14 cellular contexts compared by ENCODE assay signal in the genomic region with DNA sequence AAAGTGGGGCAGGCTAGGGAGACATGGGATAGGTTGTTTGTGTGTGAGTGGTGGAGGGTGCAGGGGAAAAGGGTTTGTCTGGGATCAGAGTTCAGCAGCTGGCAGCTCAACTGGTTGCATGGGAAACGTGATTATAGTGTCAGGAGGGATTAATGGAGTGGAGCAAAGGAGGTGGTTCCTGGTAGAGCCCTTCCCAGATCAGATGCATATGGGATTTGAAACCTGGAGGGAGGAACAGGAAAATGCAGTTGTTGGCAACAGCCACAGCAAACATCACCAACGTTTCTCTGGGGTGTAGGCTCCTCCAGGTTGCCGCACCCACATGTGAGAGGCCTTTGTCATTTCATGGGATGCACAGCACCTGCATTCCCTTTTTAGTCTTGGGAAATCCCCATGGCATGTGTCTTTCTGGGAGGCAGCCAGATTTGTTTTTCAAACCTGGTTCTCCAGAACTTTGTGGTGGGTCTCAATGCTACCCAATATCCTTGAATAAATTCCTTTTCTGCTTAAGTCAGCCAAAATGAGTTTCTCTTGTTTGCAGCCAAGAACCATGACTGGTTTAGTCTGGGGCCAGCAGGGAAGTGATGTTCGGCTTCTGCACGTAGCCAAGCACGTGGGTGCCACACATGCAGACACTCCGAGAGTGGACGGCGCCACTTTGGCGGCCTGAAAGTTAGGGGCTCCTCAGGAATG.
A peak's percentile ranks its signal among the peaks of the same experiment; 100 is the strongest.
DNase-seq lines count a peak whose midpoint lies in the region; ATAC-seq and TF ChIP-seq lines count a peak whose summit lies in the region.
"Had no signal": no experiment of that assay in that cellular context is flagged by ENCODE, and none has a peak within 500 bp of the region (broad histone marks: within the 10 kb centered on the region; RNA-seq: fewer than 3 reads in every experiment).

No MANE protein-coding gene starts in this region.

- H3K36me3 Mint-ChIP-seq in neural progenitor cell = no peaks in the 10 kb centered on the region
- H3K36me3 Mint-ChIP-seq in effector memory CD8-positive, alpha-beta T cell (ENCODE audit: insufficient read depth) = no peaks in the 10 kb centered on the region
- no peaks in the 10 kb centered on the region for H3K36me3 Mint-ChIP-seq in activated naive CD8-positive, alpha-beta T cell treated with anti-CD3 and anti-CD28 coated beads, Interleukin-2, amount 50 U/mL, for 24 hours (ENCODE audit: low read depth)
- H3K36me3 Mint-ChIP-seq: activated naive CD8-positive, alpha-beta T cell; naive thymus-derived CD4-positive, alpha-beta T cell had no signal

- H3K27me3 ChIP-seq in duodenal mucosa (ENCODE audit: control insufficient read depth in 1 of 2, insufficient read depth in 2 of 2, low read length in 2 of 2) (no peaks in the 10 kb centered on the region), neural progenitor cell (no peaks in the 10 kb centered on the region)

- H4K20me1 ChIP-seq in neural progenitor cell (ENCODE audit: low read depth) = no peaks in the 10 kb centered on the region

- peak overlapping the region; percentile 7 for H3K27ac ChIP-seq in duodenal mucosa (ENCODE audit: low read depth, low read length)
- H3K27ac ChIP-seq in neural progenitor cell = no peak overlapping the region

- TF ChIP-seq CTCF in neural progenitor cell (IDR thresholded peaks at IDR 0.05) = no peak

- H3K4me2 ChIP-seq in neural progenitor cell = no peak overlapping the region

- H3K36me3 ChIP-seq in duodenal mucosa (ENCODE audit: control insufficient read depth in 1 of 2, insufficient read depth in 2 of 2, low read length in 2 of 2) (no peaks in the 10 kb centered on the region), neural progenitor cell (no peaks in the 10 kb centered on the region)

- peaks cover 23% of the 10 kb centered on the region for H3K4me1 Mint-ChIP-seq in neural progenitor cell
- no peaks in the 10 kb centered on the region for H3K4me1 Mint-ChIP-seq in effector memory CD8-positive, alpha-beta T cell (ENCODE audit: low read depth in 2 of 2)
- H3K4me1 Mint-ChIP-seq in activated naive CD8-positive, alpha-beta T cell treated with anti-CD3 and anti-CD28 coated beads, Interleukin-2, amount 50 U/mL, for 24 hours = no peaks in the 10 kb centered on the region
- H3K4me1 Mint-ChIP-seq: naive thymus-derived CD4-positive, alpha-beta T cell had no signal

- no peak for ATAC-seq in effector memory CD8-positive, alpha-beta T cell (replicated peaks)
- no peak for ATAC-seq in activated naive CD8-positive, alpha-beta T cell treated with anti-CD3 and anti-CD28 coated beads, Interleukin-2, amount 50 U/mL, for 24 hours
- ATAC-seq: naive thymus-derived CD4-positive, alpha-beta T cell had no signal

- H3F3A ChIP-seq in neural progenitor cell (ENCODE audit: low read depth) = no peaks in the 10 kb centered on the region

- no peaks in the 10 kb centered on the region for H3K79me2 ChIP-seq in neural progenitor cell (ENCODE audit: low read depth)

- H3K9ac ChIP-seq in duodenal mucosa (ENCODE audit: low read depth in 1 of 2, low read length in 2 of 2) (no peak overlapping the region), neural progenitor cell (no peak overlapping the region)

- H3K27ac Mint-ChIP-seq in neural progenitor cell = peak overlapping the region; percentile 6
- H3K27ac Mint-ChIP-seq in effector memory CD8-positive, alpha-beta T cell = no peak overlapping the region
- H3K27ac Mint-ChIP-seq in activated naive CD8-positive, alpha-beta T cell treated with anti-CD3 and anti-CD28 coated beads, Interleukin-2, amount 50 U/mL, for 24 hours = no peak overlapping the region
- H3K27ac Mint-ChIP-seq: activated naive CD8-positive, alpha-beta T cell; endodermal cell; naive thymus-derived CD4-positive, alpha-beta T cell had no signal

- peaks cover 15 to 21% of the 10 kb centered on the region in 2 donors for H3K4me1 ChIP-seq in duodenal mucosa (ENCODE audit: control insufficient read depth in 1 of 2, insufficient read depth in 2 of 2, low read length in 2 of 2)
- H3K4me1 ChIP-seq in neural progenitor cell = peaks cover 7% of the 10 kb centered on the region

- H3K4me3 ChIP-seq in duodenal mucosa (ENCODE audit: low read depth in 1 of 2, low read length in 2 of 2) = no peak overlapping the region
- H3K4me3 ChIP-seq in neural progenitor cell = no peak overlapping the region

- H3K9me3 ChIP-seq in duodenal mucosa (ENCODE audit: control insufficient read depth in 1 of 2, low read length in 2 of 2) (no peaks in the 10 kb centered on the region), neural progenitor cell (ENCODE audit: low read depth) (no peaks in the 10 kb centered on the region)

- H3K27me3 Mint-ChIP-seq in neural progenitor cell (ENCODE audit: insufficient read depth, low read depth) = peaks cover 5% of the 10 kb centered on the region
- H3K27me3 Mint-ChIP-seq in effector memory CD8-positive, alpha-beta T cell = peaks cover 19 to 44% of the 10 kb centered on the region in 2 donors
- H3K27me3 Mint-ChIP-seq in activated naive CD8-positive, alpha-beta T cell treated with anti-CD3 and anti-CD28 coated beads, Interleukin-2, amount 50 U/mL, for 24 hours = no peaks in the 10 kb centered on the region
- H3K27me3 Mint-ChIP-seq: activated naive CD8-positive, alpha-beta T cell had no signal

- in situ Hi-C loops in Caki2 (cut with HindIII; ENCODE audit: low pct_unique_long_range_greater_than_20kb, low sequenced_read_pairs) = no loop called here

- no peak overlapping the region for H3K4me3 Mint-ChIP-seq in neural progenitor cell
- H3K4me3 Mint-ChIP-seq in effector memory CD8-positive, alpha-beta T cell = no peak overlapping the region
- H3K4me3 Mint-ChIP-seq in activated naive CD8-positive, alpha-beta T cell treated with anti-CD3 and anti-CD28 coated beads, Interleukin-2, amount 50 U/mL, for 24 hours = no peak overlapping the region
- H3K4me3 Mint-ChIP-seq: activated naive CD8-positive, alpha-beta T cell; endodermal cell; naive thymus-derived CD4-positive, alpha-beta T cell had no signal

- H3K9me3 Mint-ChIP-seq in neural progenitor cell = peaks cover 5% of the 10 kb centered on the region
- H3K9me3 Mint-ChIP-seq in effector memory CD8-positive, alpha-beta T cell = no peaks in the 10 kb centered on the region
- H3K9me3 Mint-ChIP-seq in activated naive CD8-positive, alpha-beta T cell treated with anti-CD3 and anti-CD28 coated beads, Interleukin-2, amount 50 U/mL, for 24 hours = no peaks in the 10 kb centered on the region

- DNase-seq in Caki2 (ENCODE audit: low read depth) = peak; percentile 60
- peak; percentile 55 for DNase-seq in NCI-H2196 (lab: John Stamatoyannopoulos, UW; ENCODE audit: unreplicated experiment)
- DNase-seq in neural progenitor cell (ENCODE audit: low spot score) = no peak
- no peak for DNase-seq in activated CD8-positive, alpha-beta memory T cell treated with anti-CD3 and anti-CD28 coated beads for 24 hours
- DNase-seq in effector memory CD8-positive, alpha-beta T cell = no peak
- DNase-seq in T1000 (lab: John Stamatoyannopoulos, UW) = no peak
- DNase-seq in activated naive CD8-positive, alpha-beta T cell treated with anti-CD3 and anti-CD28 coated beads, Interleukin-2, amount 50 U/mL, for 24 hours = no peak
- DNase-seq: activated CD4-positive, alpha-beta T cell treated with anti-CD3 and anti-CD28 coated beads, Interleukin-2, amount 50 U/mL, for 1 hour; endodermal cell; KBM-7; naive thymus-derived CD4-positive, alpha-beta T cell; stimulated activated CD4-positive, alpha-beta T cell treated with anti-CD3 and anti-CD28 coated beads, Interleukin-1b, Interleukin-23, amount 100 ng/mL, for 48 hours had no signal

- H2AFZ ChIP-seq in neural progenitor cell (replicated peaks) = no peak overlapping the region

Comparison
In these comparisons a context has a peak if more than half of its experiments do, and no peak if none do; other contexts are left out.
1. DNase-seq: peak in Caki2 (single experiment) and NCI-H2196 (single experiment); none in neural progenitor cell (single experiment), activated CD8-positive, alpha-beta memory T cell treated with anti-CD3 and anti-CD28 coated beads for 24 hours (single experiment), effector memory CD8-positive, alpha-beta T cell (0 of 3), T1000 (single experiment) and activated naive CD8-positive, alpha-beta T cell treated with anti-CD3 and anti-CD28 coated beads, Interleukin-2, amount 50 U/mL, for 24 hours (single experiment).